Comparison of ENCODE assay signal across 7 cellular contexts in the genomic region with DNA sequence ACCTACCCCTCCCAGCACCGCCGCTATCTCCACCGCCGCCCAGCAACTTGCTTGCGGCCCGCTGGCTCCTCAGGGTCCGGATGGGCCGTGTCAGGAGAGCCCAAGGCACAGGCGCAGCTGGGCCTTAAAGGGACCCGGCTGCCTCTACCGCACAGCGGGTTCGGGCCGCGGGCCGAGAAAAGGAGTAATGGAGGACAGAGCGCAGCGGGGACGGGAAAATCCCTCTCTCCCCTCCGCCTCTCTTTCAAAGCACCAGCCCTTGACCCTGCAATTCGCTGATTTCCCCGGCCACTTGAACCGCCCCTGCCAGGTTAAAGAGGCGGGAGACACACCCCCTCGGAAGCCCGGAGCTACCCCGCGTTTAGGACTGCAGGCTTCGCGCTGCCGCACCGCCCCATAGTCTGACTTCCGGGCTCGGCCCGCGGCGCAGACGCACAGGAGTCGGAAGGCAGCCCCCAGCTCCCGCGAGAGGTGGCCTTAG. TPM values are rescaled to one million over a fixed set of nuclear protein-coding genes. Genes with fewer than 3 reads are reported as not detected.
DNase-seq lines count a peak whose midpoint lies in the region; ATAC-seq and TF ChIP-seq lines count a peak whose summit lies in the region.
"Not testable (repeated sequence)": the region's sequence is repeated elsewhere in the genome, so short reads cannot be mapped to it uniquely, and the experiment has no call there.

NBPF11 (minus strand) TSS at position 371 of the 481 bp plus-strand sequence. CDS start 25,278 bp downstream, outside the sequence.

- not testable (repeated sequence) for H3K9me3 ChIP-seq in WERI-Rb-1 (ENCODE audit: severe bottlenecking); skeletal muscle satellite cell (replicated peaks; ENCODE audit: low read length)

- DNase-seq in NCI-H345 (lab: John Stamatoyannopoulos, UW) (peak; percentile 95), WERI-Rb-1 (peak; percentile 100), brain pericyte (ENCODE audit: low read depth, low spot score) (peak; percentile 29), immature natural killer cell (peak; percentile 78 to 83 (median 79))

- not testable (repeated sequence) for H3K4me1 ChIP-seq in skeletal muscle satellite cell (ENCODE audit: control insufficient read depth, insufficient read depth, low read length)

- peak within 1 kb of the TSS; percentile 86 for H3K4me2 ChIP-seq in skeletal muscle satellite cell (ENCODE audit: low read length)

- peak; percentile 72 for ATAC-seq in HG03159 (IDR thresholded peaks at IDR 0.05; ENCODE audit: unreplicated experiment)

- H3K4me3 Mint-ChIP-seq in immature natural killer cell: peak within 1 kb of the TSS; percentile 95 to 98 (median 96)

- not testable (repeated sequence) for H3K36me3 ChIP-seq in WERI-Rb-1; skeletal muscle satellite cell (ENCODE audit: insufficient read depth, low read length)

- TF ChIP-seq POLR2A in GM18951 (IDR thresholded peaks at IDR 0.05; ENCODE audit: extremely low read depth, insufficient read depth, insufficient read length): peak; percentile 44

- H3K4me1 Mint-ChIP-seq in immature natural killer cell: peaks cover 13 to 18% of the 10 kb centered on the region in 2 donors

- not testable (repeated sequence) for H3K27me3 ChIP-seq in WERI-Rb-1 (ENCODE audit: insufficient read depth, low read depth, severe bottlenecking); skeletal muscle satellite cell (ENCODE audit: control insufficient read depth, insufficient read depth, low read length)

- H3K27ac ChIP-seq in WERI-Rb-1: peak within 1 kb of the TSS; percentile 86

- H3K4me3 ChIP-seq in WERI-Rb-1 (ENCODE audit: low read depth, low read length): peak within 1 kb of the TSS; percentile 92
- peak within 1 kb of the TSS; percentile 87 for H3K4me3 ChIP-seq in skeletal muscle satellite cell (ENCODE audit: low read length)

- not testable (repeated sequence) for H3K9me3 Mint-ChIP-seq in immature natural killer cell

- not testable (repeated sequence) for H3K36me3 Mint-ChIP-seq in immature natural killer cell

- not testable (repeated sequence) for TF ChIP-seq CTCF in WERI-Rb-1 (IDR thresholded peaks at IDR 0.05; ENCODE audit: low read depth, low read length)

- H3K9ac ChIP-seq in skeletal muscle satellite cell (ENCODE audit: low read depth, low read length): peak within 1 kb of the TSS; percentile 84

- peak within 1 kb of the TSS; percentile 85 to 96 (median 90) for H3K27ac Mint-ChIP-seq in immature natural killer cell

- in situ Hi-C loops in GM18951 (cut with MboI; ENCODE audit: low sequenced_read_pairs, unreplicated experiment): loop anchor here (25.0 kb wide), 2 partner anchors 110 to 1215 kb away; partner anchors contain the start of gene NBPF12

- not testable (repeated sequence) for H3K27me3 Mint-ChIP-seq in immature natural killer cell (ENCODE audit: low read depth in 3 of 3)

RNA-seq across cellular contexts. Expression of gene NBPF11, which starts in this region (rescaled TPM):
- polyA plus RNA-seq in immature natural killer cell: 1 to 10 TPM in 1 of 3 donors, under 1 TPM in 2; 0.45 to 3.3 (median 0.94) TPM
- total RNA-seq in skeletal muscle satellite cell (2012; rRNA removed): 2.8 and 3.3 TPM in 2 replicates

Comparison
In these comparisons a context has a peak if more than half of its experiments do, and no peak if none do; other contexts are left out.
1. Peak in every context shown above with its lines: DNase-seq, ATAC-seq, H3K4me3 ChIP-seq and H3K27ac ChIP-seq.
2. DNase-seq: peak in every context shown above with its lines; median percentile 100 in WERI-Rb-1; 95 in NCI-H345; 79 in immature natural killer cell; 29 in brain pericyte.